In genomic region chr17:82696916-82697807, GRCh38 we compare ENCODE assay signal across 6 cellular contexts. TPM values are rescaled to one million over a fixed set of nuclear protein-coding genes. Genes with fewer than 3 reads are reported as not detected.
DNase-seq lines count a peak whose midpoint lies in the region; ATAC-seq, FAIRE-seq and TF ChIP-seq lines count a peak whose summit lies in the region.
"Had no signal": no experiment of that assay in that cellular context is flagged by ENCODE, and none has a peak within 500 bp of the region (broad histone marks: within the 10 kb centered on the region; RNA-seq: fewer than 3 reads in every experiment).

No MANE protein-coding gene starts in this region.

- ATAC-seq in Panc1 = no peak
- ATAC-seq in HG03457 (IDR thresholded peaks at IDR 0.05; ENCODE audit: unreplicated experiment) = no peak

- DNase-seq in Panc1 (ENCODE audit: low read depth, low spot score) = no peak
- DNase-seq in endothelial cell of umbilical vein (ENCODE audit: low read depth, low spot score) = no peak
- no peak for DNase-seq in central memory CD4-positive, alpha-beta T cell

- POLR2A ChIA-PET in Panc1 (lab: Charles Lee) (no interaction called here), endothelial cell of umbilical vein (lab: Charles Lee) (no interaction called here)

- H3K27ac ChIP-seq in Panc1 (ENCODE audit: low read length) = no peak overlapping the region
- no peak overlapping the region for H3K27ac ChIP-seq in endothelial cell of umbilical vein (ENCODE audit: insufficient read depth, low read depth, low read length)

- no peak overlapping the region for H3K9ac ChIP-seq in endothelial cell of umbilical vein (replicated peaks; ENCODE audit: extremely low read depth, insufficient read depth, low read length)
- peak overlapping the region; percentile 56 for H3K9ac ChIP-seq in skeletal muscle satellite cell (ENCODE audit: low read depth, low read length)

- in situ Hi-C loops in Panc1 (cut with HindIII; ENCODE audit: low pct_unique_long_range_greater_than_20kb, low sequenced_read_pairs) = no loop called here

- no peaks in the 10 kb centered on the region for H3K9me3 ChIP-seq in Panc1 (ENCODE audit: control insufficient read depth, insufficient read depth, low read depth, low read length)
- H3K9me3 ChIP-seq in endothelial cell of umbilical vein (replicated peaks; ENCODE audit: control insufficient read depth, insufficient read depth, low read length) = peaks cover 4% of the 10 kb centered on the region
- no peaks in the 10 kb centered on the region for H3K9me3 ChIP-seq in skeletal muscle satellite cell (replicated peaks; ENCODE audit: low read length)

- CTCF ChIA-PET in Panc1 (lab: Charles Lee) = no interaction called here
- CTCF ChIA-PET in endothelial cell of umbilical vein (lab: Charles Lee) = interaction anchor here (1.2 kb wide), 1 partner anchor 85 kb away, joined by 3 read pairs; no protein-coding TSS in a partner anchor

- no peaks in the 10 kb centered on the region for H4K20me1 ChIP-seq in endothelial cell of umbilical vein (replicated peaks; ENCODE audit: control insufficient read depth, extremely low read depth, insufficient read depth, low read length)

- no peaks in the 10 kb centered on the region for H3K79me2 ChIP-seq in endothelial cell of umbilical vein (ENCODE audit: control insufficient read depth, insufficient read depth, low read length)

- H3K4me3 ChIP-seq in Panc1 (ENCODE audit: low read depth in 2 of 2, low read length in 2 of 2) (peak overlapping the region; percentile 40 to 48), endothelial cell of umbilical vein (replicated peaks in 1 of 3; ENCODE audit: insufficient read depth in 1 of 3, low read depth in 1 of 3, low read length in 3 of 3) (peak overlapping the region in 1 of 3 experiments; percentile 52), skeletal muscle satellite cell (ENCODE audit: low read length) (peak overlapping the region; percentile 88)

- BruUV-seq in Panc1 (replicated peaks; lab: Mats Ljungman, UMichigan) = no TSS peak
- no TSS peak for BruUV-seq in endothelial cell of umbilical vein (replicated peaks; lab: Mats Ljungman, UMichigan)

- TF ChIP-seq POLR2A in endothelial cell of umbilical vein (IDR thresholded peaks at IDR 0.05; ENCODE audit: low read depth, low read length) = no peak

- no peak for FAIRE-seq in endothelial cell of umbilical vein (lab: Jason Lieb, UNC)

- H3K4me2 ChIP-seq in endothelial cell of umbilical vein (ENCODE audit: insufficient read depth, low read length) (peak overlapping the region; percentile 53), skeletal muscle satellite cell (ENCODE audit: low read length) (peak overlapping the region; percentile 94)

- no peaks in the 10 kb centered on the region for H3K9me1 ChIP-seq in endothelial cell of umbilical vein (replicated peaks; ENCODE audit: control insufficient read depth, extremely low read depth, insufficient read depth, low read length)

- no peak overlapping the region for H2AFZ ChIP-seq in endothelial cell of umbilical vein (ENCODE audit: low read depth, low read length)

- intact Hi-C loops in Panc1 (cut with micrococcal nuclease; ENCODE audit: unreplicated experiment) = no loop called here
- intact Hi-C loops in endothelial cell of umbilical vein (cut with micrococcal nuclease) = no loop called here

- 0 out of 2 replicates have a peak, but pooled peaks cover 5% of the 10 kb centered on the region for H3K4me1 ChIP-seq in Panc1 (ENCODE audit: control insufficient read depth, insufficient read depth, low read length)
- H3K4me1 ChIP-seq in endothelial cell of umbilical vein (ENCODE audit: control insufficient read depth, extremely low read depth, insufficient read depth, low read length) = peaks cover 5% of the 10 kb centered on the region
- H3K4me1 ChIP-seq in skeletal muscle satellite cell (ENCODE audit: control insufficient read depth, insufficient read depth, low read length) = peaks cover 14% of the 10 kb centered on the region

- peaks cover 2% of the 10 kb centered on the region; the same call in 1 of the 2 replicates for H3K27me3 ChIP-seq in Panc1 (ENCODE audit: control insufficient read depth, insufficient read depth, low read length)
- peaks cover 3 to 8% of the 10 kb centered on the region in 2 experiments for H3K27me3 ChIP-seq in endothelial cell of umbilical vein (ENCODE audit: control insufficient read depth in 2 of 2, insufficient read depth in 2 of 2, low read length in 2 of 2)
- H3K27me3 ChIP-seq in skeletal muscle satellite cell (ENCODE audit: control insufficient read depth, insufficient read depth, low read length) = no peaks in the 10 kb centered on the region
- H3K27me3 ChIP-seq: adrenal gland had no signal

- H3K36me3 ChIP-seq in Panc1 (ENCODE audit: control insufficient read depth, insufficient read depth, low read length) = no peaks in the 10 kb centered on the region
- no peaks in the 10 kb centered on the region for H3K36me3 ChIP-seq in endothelial cell of umbilical vein (ENCODE audit: control insufficient read depth in 2 of 2, extremely low read depth in 1 of 2, insufficient read depth in 2 of 2, low read length in 2 of 2)
- no peaks in the 10 kb centered on the region for H3K36me3 ChIP-seq in skeletal muscle satellite cell (ENCODE audit: insufficient read depth, low read length)
- H3K36me3 ChIP-seq: adrenal gland had no signal

- TF ChIP-seq CTCF in Panc1 (IDR thresholded peaks at IDR 0.05) = no peak
- TF ChIP-seq CTCF in endothelial cell of umbilical vein (IDR thresholded peaks at IDR 0.05; ENCODE audit: extremely low read depth in 1 of 2, insufficient read depth in 1 of 2, low read depth in 1 of 2, low read length in 2 of 2) = no peak

- dilution Hi-C loops in endothelial cell of umbilical vein (cut with MboI; ENCODE audit: extremely low pct_ligation_motif_present, low sequenced_read_pairs) = no loop called here

RNA-seq across cellular contexts. Expression of gene RAB40B, which starts 1.3 kb away (rescaled TPM):
- 7.1 TPM for total RNA-seq in Panc1 (2021; ENCODE audit: unreplicated experiment)
- 14.9 TPM for polyA plus RNA-seq in Panc1 (2012; ENCODE audit: insufficient read length)
- 5.5 TPM in 2 replicates for total RNA-seq in endothelial cell of umbilical vein
- 9.3 and 13.2 TPM in 2 replicates for polyA plus RNA-seq in endothelial cell of umbilical vein
- 5.8 and 7.2 TPM in 2 replicates for polyA plus RNA-seq in endothelial cell of umbilical vein (2011; cell fraction: cytosol; rRNA removed)
- polyA plus RNA-seq in endothelial cell of umbilical vein (2011; cell fraction: nucleus; rRNA removed) = 6.0 and 7.0 TPM in 2 replicates
- 7.4 and 12.2 TPM in 2 replicates for polyA plus RNA-seq in endothelial cell of umbilical vein (2012)
- 1.5 and 4.6 TPM in 2 replicates for polyA minus RNA-seq in endothelial cell of umbilical vein
- polyA minus RNA-seq in endothelial cell of umbilical vein (2011; cell fraction: cytosol; rRNA and poly(A)+ RNA removed) = 3.1 TPM
- 1.3 and 1.4 TPM in 2 replicates for polyA minus RNA-seq in endothelial cell of umbilical vein (2011; cell fraction: nucleus; rRNA and poly(A)+ RNA removed)
- 7.6 and 13.9 TPM in 2 replicates for total RNA-seq in skeletal muscle satellite cell (2012; rRNA removed)

RNA-seq across cellular contexts. Expression of gene FN3KRP, which starts 19.3 kb away (rescaled TPM):
- total RNA-seq in Panc1 (2021; ENCODE audit: unreplicated experiment) = 41.0 TPM
- polyA plus RNA-seq in Panc1 (2012; ENCODE audit: insufficient read length) = 52.8 TPM
- 32.7 and 35.2 TPM in 2 replicates for total RNA-seq in endothelial cell of umbilical vein
- 20.5 and 22.2 TPM in 2 replicates for polyA plus RNA-seq in endothelial cell of umbilical vein
- 22.2 and 23.4 TPM in 2 replicates for polyA plus RNA-seq in endothelial cell of umbilical vein (2011; cell fraction: cytosol; rRNA removed)
- polyA plus RNA-seq in endothelial cell of umbilical vein (2011; cell fraction: nucleus; rRNA removed) = 27.6 and 34.1 TPM in 2 replicates
- polyA plus RNA-seq in endothelial cell of umbilical vein (2012) = 32.1 and 36.2 TPM in 2 replicates
- polyA minus RNA-seq in endothelial cell of umbilical vein = 11.5 and 17.2 TPM in 2 replicates
- 11.5 TPM for polyA minus RNA-seq in endothelial cell of umbilical vein (2011; cell fraction: cytosol; rRNA and poly(A)+ RNA removed)
- 7.0 and 7.2 TPM in 2 replicates for polyA minus RNA-seq in endothelial cell of umbilical vein (2011; cell fraction: nucleus; rRNA and poly(A)+ RNA removed)
- 10.4 and 10.9 TPM in 2 replicates for total RNA-seq in skeletal muscle satellite cell (2012; rRNA removed)

RNA-seq across cellular contexts. Expression of gene FN3K, which starts 38.3 kb away (rescaled TPM):
- total RNA-seq in Panc1 (2021; ENCODE audit: unreplicated experiment) (34.8 TPM), endothelial cell of umbilical vein (8.3 and 12.0 TPM in 2 replicates)
- polyA plus RNA-seq in Panc1 (2012; ENCODE audit: insufficient read length) = 56.1 TPM
- polyA plus RNA-seq in endothelial cell of umbilical vein = 1.2 and 2.0 TPM in 2 replicates
- polyA plus RNA-seq in endothelial cell of umbilical vein (2011; cell fraction: cytosol; rRNA removed) = 1.5 and 1.9 TPM in 2 replicates
- polyA plus RNA-seq in endothelial cell of umbilical vein (2011; cell fraction: nucleus; rRNA removed) = 7.3 and 7.4 TPM in 2 replicates
- 6.1 and 16.4 TPM in 2 replicates for polyA plus RNA-seq in endothelial cell of umbilical vein (2012)
- 2.1 and 3.4 TPM in 2 replicates for polyA minus RNA-seq in endothelial cell of umbilical vein
- 1.3 TPM for polyA minus RNA-seq in endothelial cell of umbilical vein (2011; cell fraction: cytosol; rRNA and poly(A)+ RNA removed)
- 2.6 and 2.9 TPM in 2 replicates for polyA minus RNA-seq in endothelial cell of umbilical vein (2011; cell fraction: nucleus; rRNA and poly(A)+ RNA removed)
- total RNA-seq in skeletal muscle satellite cell (2012; rRNA removed) = 0.87 and 2.3 TPM in 2 replicates

RNA-seq across cellular contexts. Expression of gene WDR45B, which starts 48.9 kb away (rescaled TPM):
- total RNA-seq in Panc1 (2021; ENCODE audit: unreplicated experiment) = 132 TPM
- polyA plus RNA-seq in Panc1 (2012; ENCODE audit: insufficient read length) = 134 TPM
- 62.0 and 63.8 TPM in 2 replicates for total RNA-seq in endothelial cell of umbilical vein
- 73.4 and 76.7 TPM in 2 replicates for polyA plus RNA-seq in endothelial cell of umbilical vein
- polyA plus RNA-seq in endothelial cell of umbilical vein (2011; cell fraction: cytosol; rRNA removed) = 90.2 and 99.6 TPM in 2 replicates
- 151 and 173 TPM in 2 replicates for polyA plus RNA-seq in endothelial cell of umbilical vein (2011; cell fraction: nucleus; rRNA removed)
- 64.7 and 69.7 TPM in 2 replicates for polyA plus RNA-seq in endothelial cell of umbilical vein (2012)
- 63.9 and 68.5 TPM in 2 replicates for polyA minus RNA-seq in endothelial cell of umbilical vein
- 44.0 TPM for polyA minus RNA-seq in endothelial cell of umbilical vein (2011; cell fraction: cytosol; rRNA and poly(A)+ RNA removed)
- 36.2 and 46.2 TPM in 2 replicates for polyA minus RNA-seq in endothelial cell of umbilical vein (2011; cell fraction: nucleus; rRNA and poly(A)+ RNA removed)
- 41.6 and 65.5 TPM in 2 replicates for total RNA-seq in skeletal muscle satellite cell (2012; rRNA removed)

RNA-seq across cellular contexts. Expression of gene TBCD, which starts 54.7 kb away (rescaled TPM):
- 186 TPM for total RNA-seq in Panc1 (2021; ENCODE audit: unreplicated experiment)
- polyA plus RNA-seq in Panc1 (2012; ENCODE audit: insufficient read length) = 203 TPM
- total RNA-seq in endothelial cell of umbilical vein = 145 and 163 TPM in 2 replicates
- polyA plus RNA-seq in endothelial cell of umbilical vein = 121 and 149 TPM in 2 replicates
- 62.5 and 64.6 TPM in 2 replicates for polyA plus RNA-seq in endothelial cell of umbilical vein (2011; cell fraction: cytosol; rRNA removed)
- polyA plus RNA-seq in endothelial cell of umbilical vein (2011; cell fraction: nucleus; rRNA removed) = 332 and 425 TPM in 2 replicates
- 100 and 139 TPM in 2 replicates for polyA plus RNA-seq in endothelial cell of umbilical vein (2012)
- polyA minus RNA-seq in endothelial cell of umbilical vein = 114 and 152 TPM in 2 replicates
- polyA minus RNA-seq in endothelial cell of umbilical vein (2011; cell fraction: cytosol; rRNA and poly(A)+ RNA removed) = 75.3 TPM
- 102 and 141 TPM in 2 replicates for polyA minus RNA-seq in endothelial cell of umbilical vein (2011; cell fraction: nucleus; rRNA and poly(A)+ RNA removed)
- 33.7 and 34.3 TPM in 2 replicates for total RNA-seq in skeletal muscle satellite cell (2012; rRNA removed)
